In the genomic region with DNA sequence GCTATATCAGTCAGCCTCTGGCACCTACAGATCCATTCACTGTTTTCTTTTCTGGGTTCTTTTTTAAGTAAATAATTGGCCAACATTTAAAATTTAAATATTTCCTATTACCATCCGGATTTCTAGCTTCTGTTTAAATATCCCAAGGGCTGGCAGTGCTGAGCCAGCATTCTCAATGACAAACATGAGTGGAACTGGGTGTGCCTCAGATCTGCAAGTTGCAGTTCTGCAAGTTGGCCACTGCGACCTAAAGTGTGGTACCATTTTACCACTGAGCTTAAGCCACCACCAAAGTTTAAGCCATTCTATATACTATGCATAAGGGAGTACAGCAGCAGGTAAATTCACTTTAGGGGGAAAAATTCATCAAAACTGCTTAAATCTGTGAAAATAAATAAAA, we compare ENCODE assay signal across 11 cellular contexts. TPM values are rescaled to one million over a fixed set of nuclear protein-coding genes. Genes with fewer than 3 reads are reported as not detected.
DNase-seq lines count a peak whose midpoint lies in the region; ATAC-seq and TF ChIP-seq lines count a peak whose summit lies in the region.
"Not testable (repeated sequence)": the region's sequence is repeated elsewhere in the genome, so short reads cannot be mapped to it uniquely, and the experiment has no call there.
"Had no signal": no experiment of that assay in that cellular context is flagged by ENCODE, and none has a peak within 500 bp of the region (broad histone marks: within the 10 kb centered on the region; RNA-seq: fewer than 3 reads in every experiment).

No MANE protein-coding gene starts in this region.

- H3K27ac ChIP-seq in DND-41 (ENCODE audit: low read length); PC-9; osteoblast (ENCODE audit: low read depth, low read length): not testable (repeated sequence)

- not testable (repeated sequence) for H3K4me3 ChIP-seq in DND-41 (ENCODE audit: low read depth in 1 of 2, low read length in 2 of 2); PC-9; epithelial cell of proximal tubule (ENCODE audit: low read depth, low read length); osteoblast (ENCODE audit: insufficient read depth, low read length)

- H4K20me1 ChIP-seq in DND-41 (ENCODE audit: insufficient read depth, low read length); PC-9 (ENCODE audit: insufficient read depth); osteoblast (ENCODE audit: insufficient read depth, low read length): not testable (repeated sequence)

- not testable (repeated sequence) for H3K27me3 ChIP-seq in DND-41 (ENCODE audit: insufficient read depth, low read length, poor library complexity); PC-9 (ENCODE audit: insufficient read depth, low read depth); osteoblast (ENCODE audit: insufficient read depth, low read length)

- ATAC-seq in DND-41 (ENCODE audit: insufficient read depth, low read depth) (peak; percentile 85), HG02798 (IDR thresholded peaks at IDR 0.05; ENCODE audit: poor library complexity, unreplicated experiment) (peak; percentile 36), activated B cell treated with CpG ODN at 0.5 μM for 24 hours (ENCODE audit: low read depth) (peak; percentile 73), left lobe of liver (peak; percentile 99)

- POLR2A ChIA-PET in PC-9 (lab: Charles Lee; ENCODE audit: unreplicated experiment); activated B cell treated with CpG ODN at 0.5 μM for 24 hours (lab: Charles Lee): not testable (repeated sequence)

- H3K4me1 ChIP-seq in DND-41 (ENCODE audit: insufficient read depth, low read length); PC-9 (replicated peaks; ENCODE audit: insufficient read depth); osteoblast (ENCODE audit: insufficient read depth, low read length): not testable (repeated sequence)

- H3K36me3 ChIP-seq in DND-41 (ENCODE audit: insufficient read depth, low read length); PC-9 (ENCODE audit: low read depth); osteoblast (ENCODE audit: insufficient read depth, low read length): not testable (repeated sequence)

- H3K4me2 ChIP-seq in DND-41 (ENCODE audit: insufficient read depth, low read length); PC-9; osteoblast (ENCODE audit: insufficient read depth, low read length): not testable (repeated sequence)

- CTCF ChIA-PET in PC-9 (lab: Charles Lee); activated B cell treated with CpG ODN at 0.5 μM for 24 hours (lab: Charles Lee): not testable (repeated sequence)

- not testable (repeated sequence) for H3K27me3 Mint-ChIP-seq in activated B cell treated with CpG ODN at 0.5 μM for 24 hours

- not testable (repeated sequence) for BruUV-seq in PC-9 (replicated peaks; lab: Mats Ljungman, UMichigan)

- not testable (repeated sequence) for H3K79me2 ChIP-seq in DND-41 (ENCODE audit: insufficient read depth, low read length); PC-9 (ENCODE audit: low read depth); osteoblast (ENCODE audit: insufficient read depth, low read length)

- H3K4me3 Mint-ChIP-seq in activated B cell treated with CpG ODN at 0.5 μM for 24 hours = not testable (repeated sequence)

- H3K9ac ChIP-seq in DND-41 (ENCODE audit: low read depth, low read length) = not testable (repeated sequence)

- not testable (repeated sequence) for H2AFZ ChIP-seq in DND-41 (ENCODE audit: low read depth, low read length); PC-9; osteoblast (ENCODE audit: low read length)

- H3K9me3 ChIP-seq in DND-41 (ENCODE audit: insufficient read depth, low read length, severe bottlenecking); PC-9 (ENCODE audit: insufficient read depth, low read depth); osteoblast (ENCODE audit: low read depth, low read length): not testable (repeated sequence)

- not testable (repeated sequence) for H3K4me1 Mint-ChIP-seq in activated B cell treated with CpG ODN at 0.5 μM for 24 hours

- intact Hi-C loops in PC-9 (cut with micrococcal nuclease; ENCODE audit: unreplicated experiment); activated B cell treated with CpG ODN at 0.5 μM for 24 hours (cut with micrococcal nuclease): not testable (repeated sequence)

- TF ChIP-seq CTCF in DND-41 (IDR thresholded peaks at IDR 0.05; ENCODE audit: borderline replicate concordance, extremely low read depth, low read length, poor library complexity, severe bottlenecking) (peak; percentile 18), PC-9 (conservative IDR thresholded peaks at IDR 0.05) (peak; percentile 31; the same call in 1 of the 2 replicates), epithelial cell of proximal tubule (conservative IDR thresholded peaks at IDR 0.05; ENCODE audit: low read depth, low read length) (peak; percentile 33), osteoblast (IDR thresholded peaks at IDR 0.05; ENCODE audit: extremely low read depth, low read depth, low read length) (peak; percentile 7)
- not testable (repeated sequence) for TF ChIP-seq CTCF in activated B cell treated with CpG ODN at 0.5 μM for 24 hours (IDR thresholded peaks at IDR 0.05)

- not testable (repeated sequence) for H3K9me3 Mint-ChIP-seq in activated B cell treated with CpG ODN at 0.5 μM for 24 hours

- H3K9me2 ChIP-seq in PC-9 (ENCODE audit: insufficient read depth) = not testable (repeated sequence)

- not testable (repeated sequence) for DNase-seq in DND-41; PC-9; activated B cell treated with CpG ODN at 0.5 μM for 24 hours; epithelial cell of proximal tubule (ENCODE audit: low read depth); left lobe of liver (ENCODE audit: low spot score); osteoblast (ENCODE audit: insufficient read length, low spot score, missing footprints)

- not testable (repeated sequence) for H3K27ac Mint-ChIP-seq in activated B cell treated with CpG ODN at 0.5 μM for 24 hours

- H3F3A ChIP-seq in PC-9 (ENCODE audit: insufficient read depth, low read depth) = not testable (repeated sequence)

- not testable (repeated sequence) for H3K36me3 Mint-ChIP-seq in activated B cell treated with CpG ODN at 0.5 μM for 24 hours (ENCODE audit: low read depth)

RNA-seq across cellular contexts. Expression of a gene that starts 31.2 kb away (rescaled TPM):
- total RNA-seq in PC-9 (2021) = 14.8 and 22.8 TPM in 2 replicates
- total RNA-seq in activated B cell treated with CpG ODN at 0.5 μM for 24 hours = 12.7 and 17.9 TPM in 2 replicates
- total RNA-seq in epithelial cell of proximal tubule = 13.6 and 14.8 TPM in 2 replicates
- 46.4 TPM for total RNA-seq in left lobe of liver
- 9.0 and 9.7 TPM in 2 replicates for total RNA-seq in osteoblast

RNA-seq across cellular contexts. Expression of a gene that starts 31.9 kb away (rescaled TPM):
- not detected in 2 replicates for total RNA-seq in PC-9 (2021)
- total RNA-seq in activated B cell treated with CpG ODN at 0.5 μM for 24 hours = 3.5 and 3.9 TPM in 2 replicates
- 0.07 TPM in 1 of 2 replicates, not detected in the other for total RNA-seq in epithelial cell of proximal tubule
- total RNA-seq in left lobe of liver = 2.0 TPM
- not detected in 2 replicates for total RNA-seq in osteoblast
- total RNA-seq: lung microvascular endothelial cell had no signal

RNA-seq across cellular contexts. Expression of a gene that starts 51.4 kb away (rescaled TPM):
- total RNA-seq in PC-9 (2021) (not detected in 2 replicates), activated B cell treated with CpG ODN at 0.5 μM for 24 hours (0.09 TPM in 1 of 2 replicates, not detected in the other), epithelial cell of proximal tubule (not detected in 2 replicates), left lobe of liver (0.40 TPM), osteoblast (not detected in 2 replicates)
- total RNA-seq: lung microvascular endothelial cell; myocyte; skeletal muscle tissue; T-helper 1 cell treated with Interleukin-12 subunit alpha and Interleukin-12 subunit beta and Interleukin-4 antibody, amounts not matched to agents 30 ng/mL and 1 ng/mL, for 36 hours had no signal

Comparison
In these comparisons a context has a peak if more than half of its experiments do, and no peak if none do; other contexts are left out.
1. ATAC-seq: peak in every context shown above with its lines; median percentile 99 in left lobe of liver; 85 in DND-41; 73 in activated B cell treated with CpG ODN at 0.5 μM for 24 hours; 36 in HG02798.